In genomic region chr13:20828540-20829364, GRCh38 we compare ENCODE assay signal across 8 cellular contexts. TPM values are rescaled to one million over a fixed set of nuclear protein-coding genes. Genes with fewer than 3 reads are reported as not detected.
DNase-seq lines count a peak whose midpoint lies in the region; ATAC-seq and TF ChIP-seq lines count a peak whose summit lies in the region.

No MANE protein-coding gene starts in this region.

- peak overlapping the region; percentile 60 for H2AFZ ChIP-seq in GM23248

- no peaks in the 10 kb centered on the region for H3K9me2 ChIP-seq in GM23248 (ENCODE audit: insufficient read depth)

- intact Hi-C loops in posterior cingulate gyrus (cut with DNase I) = loop anchor here (1.0 to 2.0 kb wide), 2 partner anchors 116 to 333 kb away; no protein-coding TSS in a partner anchor

- no peaks in the 10 kb centered on the region for H3K9me3 ChIP-seq in GM23248 (ENCODE audit: low read depth)

- no peaks in the 10 kb centered on the region for H3K36me3 ChIP-seq in GM23248 (ENCODE audit: low read depth)

- 16 to 17% methylated on average over 5 of the region's 5 CpGs for WGBS in GM23248 (ENCODE audit: low coverage in 1 of 2, low lambda C conversion rate in 2 of 2, missing lambda C conversion rate in 2 of 2), 2 experiments

- H3K4me2 ChIP-seq in GM23248 (ENCODE audit: unreplicated experiment) = peak overlapping the region; percentile 98

- H3K27ac ChIP-seq in GM23248 = no peak overlapping the region

- peak overlapping the region; percentile 59 for H3K9ac ChIP-seq in GM23248

- ATAC-seq in omental fat pad (ENCODE audit: low FRiP score) = peak; percentile 64

- peak; percentile 87 for TF ChIP-seq CTCF in fibroblast of the aortic adventitia (IDR thresholded peaks at IDR 0.05; ENCODE audit: insufficient read depth, low read length)
- peak in 1 of 3 donors; percentile 11 for TF ChIP-seq CTCF in omental fat pad (IDR thresholded peaks at IDR 0.05)

- 0 out of 2 replicates have a peak, but pooled peaks cover 9% of the 10 kb centered on the region for H3K79me2 ChIP-seq in GM23248 (ENCODE audit: insufficient read depth)

- no peaks in the 10 kb centered on the region for H4K20me1 ChIP-seq in GM23248 (ENCODE audit: insufficient read depth)

- no peaks in the 10 kb centered on the region for H3K27me3 ChIP-seq in GM23248 (replicated peaks; ENCODE audit: insufficient read depth)

- DNase-seq in NCI-H1417 (lab: John Stamatoyannopoulos, UW) (peak; percentile 1 to 49 (median 21)), NCI-H1417 treated with DMSO at 0.1 percent for 48 hours (lab: John Stamatoyannopoulos, UW) (no peak), GM23248 (peak; percentile 81), NCI-H2196 treated with DMSO at 0.1 percent for 48 hours (lab: John Stamatoyannopoulos, UW; ENCODE audit: unreplicated experiment) (peak; percentile 1), activated T-cell treated with anti-CD3 and anti-CD28 coated beads for 48 hours (ENCODE audit: low read depth) (peak; percentile 8), fibroblast of the aortic adventitia (ENCODE audit: low read depth) (peak; percentile 77), omental fat pad (ENCODE audit: low spot score) (no peak), posterior cingulate gyrus (no peak)

- peak overlapping the region; percentile 68 for H3K4me3 ChIP-seq in GM23248
- peak overlapping the region; percentile 47 for H3K4me3 ChIP-seq in fibroblast of the aortic adventitia (ENCODE audit: low read depth, low read length)

- peaks cover 23% of the 10 kb centered on the region for H3F3A ChIP-seq in GM23248 (ENCODE audit: insufficient read depth)

- in situ Hi-C loops in GM23248 (cut with MboI) = loop anchor here (25.0 kb wide), 1 partner anchor 641 kb away; the partner anchor contains the start of gene GJB2

- H3K4me1 ChIP-seq in GM23248 (ENCODE audit: insufficient read depth) = peaks cover 40% of the 10 kb centered on the region

RNA-seq across cellular contexts. Expression of gene EEF1AKMT1, which starts 55.0 kb away (rescaled TPM):
- 9.1 and 13.7 TPM in 2 replicates for total RNA-seq in GM23248 (2014; rRNA removed; shearing (Covaris generic))
- 23.0 and 23.1 TPM in 2 replicates for polyA plus RNA-seq in GM23248 (2016; fragmentation: Nextera tagmentation; extraction: Ambion mirVana)
- total RNA-seq in fibroblast of the aortic adventitia (ENCODE audit: low replicate concordance) (15.9 and 18.5 TPM in 2 replicates), omental fat pad (10 to 100 TPM in 3 of 4 donors, 1 to 10 TPM in 1; 7.4 to 20.0 (median 13.4) TPM)

Comparison
In these comparisons a context has a peak if more than half of its experiments do, and no peak if none do; other contexts are left out.
1. DNase-seq: peak in NCI-H1417 (3 of 3), GM23248 (single experiment), NCI-H2196 treated with DMSO at 0.1 percent for 48 hours (single experiment), activated T-cell treated with anti-CD3 and anti-CD28 coated beads for 48 hours (single experiment) and fibroblast of the aortic adventitia (single experiment); none in NCI-H1417 treated with DMSO at 0.1 percent for 48 hours (single experiment), omental fat pad (single experiment) and posterior cingulate gyrus (0 of 10).